In the genomic region with DNA sequence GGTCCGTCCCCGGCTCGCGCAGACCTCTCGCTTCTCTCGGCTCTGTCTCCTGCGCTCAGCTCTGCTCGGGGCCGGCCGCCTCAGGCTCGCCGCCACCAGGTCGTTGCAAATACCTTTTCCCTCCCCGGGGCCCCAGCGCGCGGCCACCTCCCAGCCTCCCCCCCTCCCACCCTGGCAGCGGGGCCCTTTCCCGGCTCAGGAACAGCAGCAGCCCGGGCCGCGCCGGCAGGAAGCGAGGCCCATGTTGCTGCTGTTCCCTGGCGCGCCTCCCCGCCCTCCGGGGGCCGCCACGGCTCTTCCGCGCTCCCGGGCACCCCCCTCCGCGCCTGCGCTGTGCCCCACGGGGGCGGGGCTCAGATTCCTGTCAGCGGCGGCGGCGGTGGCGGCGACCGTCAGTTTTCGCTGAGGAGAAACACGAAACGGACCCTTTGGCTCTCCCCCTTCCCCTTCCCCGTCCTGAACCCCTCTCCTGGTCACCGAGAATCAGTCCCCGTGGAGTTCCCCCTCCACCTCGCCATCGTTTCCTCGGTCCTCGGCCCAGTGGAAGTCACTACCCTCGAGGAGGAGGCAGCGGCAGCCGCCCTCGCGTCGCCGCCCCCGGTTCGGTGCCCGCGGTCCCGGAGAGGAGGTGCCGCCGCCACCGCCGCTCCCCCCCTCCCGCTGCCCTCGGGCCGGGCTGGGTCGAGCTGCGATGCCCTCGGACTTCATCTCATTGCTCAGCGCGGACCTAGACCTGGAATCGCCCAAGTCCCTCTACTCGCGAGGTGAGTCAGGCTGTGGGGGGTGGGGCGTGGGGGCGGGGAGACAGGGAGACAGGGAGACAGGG, we compare ENCODE assay signal across 8 cellular contexts. TPM values are rescaled to one million over a fixed set of nuclear protein-coding genes. Genes with fewer than 3 reads are reported as not detected.
DNase-seq lines count a peak whose midpoint lies in the region; ATAC-seq and TF ChIP-seq lines count a peak whose summit lies in the region.

A gene with protein sequence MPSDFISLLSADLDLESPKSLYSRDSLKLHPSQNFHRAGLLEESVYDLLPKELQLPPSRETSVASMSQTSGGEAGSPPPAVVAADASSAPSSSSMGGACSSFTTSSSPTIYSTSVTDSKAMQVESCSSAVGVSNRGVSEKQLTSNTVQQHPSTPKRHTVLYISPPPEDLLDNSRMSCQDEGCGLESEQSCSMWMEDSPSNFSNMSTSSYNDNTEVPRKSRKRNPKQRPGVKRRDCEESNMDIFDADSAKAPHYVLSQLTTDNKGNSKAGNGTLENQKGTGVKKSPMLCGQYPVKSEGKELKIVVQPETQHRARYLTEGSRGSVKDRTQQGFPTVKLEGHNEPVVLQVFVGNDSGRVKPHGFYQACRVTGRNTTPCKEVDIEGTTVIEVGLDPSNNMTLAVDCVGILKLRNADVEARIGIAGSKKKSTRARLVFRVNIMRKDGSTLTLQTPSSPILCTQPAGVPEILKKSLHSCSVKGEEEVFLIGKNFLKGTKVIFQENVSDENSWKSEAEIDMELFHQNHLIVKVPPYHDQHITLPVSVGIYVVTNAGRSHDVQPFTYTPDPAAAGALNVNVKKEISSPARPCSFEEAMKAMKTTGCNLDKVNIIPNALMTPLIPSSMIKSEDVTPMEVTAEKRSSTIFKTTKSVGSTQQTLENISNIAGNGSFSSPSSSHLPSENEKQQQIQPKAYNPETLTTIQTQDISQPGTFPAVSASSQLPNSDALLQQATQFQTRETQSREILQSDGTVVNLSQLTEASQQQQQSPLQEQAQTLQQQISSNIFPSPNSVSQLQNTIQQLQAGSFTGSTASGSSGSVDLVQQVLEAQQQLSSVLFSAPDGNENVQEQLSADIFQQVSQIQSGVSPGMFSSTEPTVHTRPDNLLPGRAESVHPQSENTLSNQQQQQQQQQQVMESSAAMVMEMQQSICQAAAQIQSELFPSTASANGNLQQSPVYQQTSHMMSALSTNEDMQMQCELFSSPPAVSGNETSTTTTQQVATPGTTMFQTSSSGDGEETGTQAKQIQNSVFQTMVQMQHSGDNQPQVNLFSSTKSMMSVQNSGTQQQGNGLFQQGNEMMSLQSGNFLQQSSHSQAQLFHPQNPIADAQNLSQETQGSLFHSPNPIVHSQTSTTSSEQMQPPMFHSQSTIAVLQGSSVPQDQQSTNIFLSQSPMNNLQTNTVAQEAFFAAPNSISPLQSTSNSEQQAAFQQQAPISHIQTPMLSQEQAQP (N-terminal part only) (plus strand): TSS at position 356 of the 826 bp plus-strand sequence. CDS start 336 bp downstream, at position 692.

- peak; percentile 55 for ATAC-seq in GM21737 (IDR thresholded peaks at IDR 0.05; ENCODE audit: unreplicated experiment)
- ATAC-seq in natural killer cell, result peak; percentile 71 to 93 (median 80)

- H3K4me3 ChIP-seq in LNCaP clone FGC (ENCODE audit: low read depth, low read length) (peak within 1 kb of the TSS; percentile 85), fibroblast of mammary gland (ENCODE audit: control insufficient read depth, low read depth, low read length) (peak within 1 kb of the TSS; percentile 75)

- no peaks in the 10 kb centered on the region for H3K9me3 Mint-ChIP-seq in activated T-helper 2 cell treated with anti-CD3 and anti-CD28 coated beads, Interferon-gamma antibody, Interleukin-2, Interleukin-4, amounts not matched to agents 10 μg/mL and 5 μg/mL and 100 μg/mL, durations not matched to agents 14 hours and 24 hours and 36 hours
- H3K9me3 Mint-ChIP-seq in natural killer cell, result no peaks in the 10 kb centered on the region

- CTCF ChIA-PET in RWPE1 (lab: Yijun Ruan, JAX), result interaction anchor here (1.5 kb wide), 1 partner anchor 170 kb away, joined by 5 read pairs; no protein-coding TSS in a partner anchor

- H3K4me1 Mint-ChIP-seq in activated T-helper 2 cell treated with anti-CD3 and anti-CD28 coated beads, Interferon-gamma antibody, Interleukin-2, Interleukin-4, amounts not matched to agents 10 μg/mL and 5 μg/mL and 100 μg/mL, durations not matched to agents 14 hours and 24 hours and 36 hours (ENCODE audit: low read depth), result peaks cover 39% of the 10 kb centered on the region
- H3K4me1 Mint-ChIP-seq in natural killer cell, result peaks cover 51% of the 10 kb centered on the region in 2 donors

- DNase-seq in D341Med (ENCODE audit: low spot score), result peak; percentile 93
- DNase-seq in LNCaP clone FGC (ENCODE audit: low read depth), result no peak
- peak; percentile 81 for DNase-seq in RWPE1 (ENCODE audit: low spot score)
- DNase-seq in activated T-helper 2 cell treated with anti-CD3 and anti-CD28 coated beads, Interferon-gamma antibody, Interleukin-2, Interleukin-4, amounts not matched to agents 10 μg/mL and 5 μg/mL and 100 μg/mL, durations not matched to agents 14 hours and 24 hours and 36 hours (ENCODE audit: low spot score), result peak; percentile 90
- peak; percentile 61 for DNase-seq in fibroblast of mammary gland (ENCODE audit: low read depth)
- DNase-seq in natural killer cell, result peak; percentile 99
- DNase-seq in stimulated activated naive CD4-positive, alpha-beta T cell (lab: John Stamatoyannopoulos, UW), result peak; percentile 79 to 97 (median 90)

- H3K27ac ChIP-seq in RWPE1, result peak within 1 kb of the TSS; percentile 97

- H3K36me3 Mint-ChIP-seq in activated T-helper 2 cell treated with anti-CD3 and anti-CD28 coated beads, Interferon-gamma antibody, Interleukin-2, Interleukin-4, amounts not matched to agents 10 μg/mL and 5 μg/mL and 100 μg/mL, durations not matched to agents 14 hours and 24 hours and 36 hours (ENCODE audit: low read depth), result peaks cover 28% of the 10 kb centered on the region
- H3K36me3 Mint-ChIP-seq in natural killer cell, result no peaks in the 10 kb centered on the region

- peak within 1 kb of the TSS; percentile 100 for H3K4me3 Mint-ChIP-seq in activated T-helper 2 cell treated with anti-CD3 and anti-CD28 coated beads, Interferon-gamma antibody, Interleukin-2, Interleukin-4, amounts not matched to agents 10 μg/mL and 5 μg/mL and 100 μg/mL, durations not matched to agents 14 hours and 24 hours and 36 hours (ENCODE audit: low read depth)
- peak within 1 kb of the TSS; percentile 96 for H3K4me3 Mint-ChIP-seq in natural killer cell

- intact Hi-C loops in activated T-helper 2 cell treated with anti-CD3 and anti-CD28 coated beads, Interferon-gamma antibody, Interleukin-2, Interleukin-4, amounts not matched to agents 10 μg/mL and 5 μg/mL and 100 μg/mL, durations not matched to agents 14 hours and 24 hours and 36 hours (cut with micrococcal nuclease), result loop anchor here (2.0 to 5.0 kb wide), 4 partner anchors 45 to 186 kb away; a partner anchor contains a TSS
- intact Hi-C loops in natural killer cell (cut with micrococcal nuclease), result loop anchor here (2.0 to 5.0 kb wide), 2 partner anchors 121 to 179 kb away; a partner anchor contains a TSS

- POLR2A ChIA-PET in RWPE1 (lab: Yijun Ruan, JAX; ENCODE audit: low non-redundant PET), result interaction anchor here (1.4 kb wide), 1 partner anchor 36 kb away, joined by 7 read pairs; no protein-coding TSS in a partner anchor

- H3K27me3 Mint-ChIP-seq in activated T-helper 2 cell treated with anti-CD3 and anti-CD28 coated beads, Interferon-gamma antibody, Interleukin-2, Interleukin-4, amounts not matched to agents 10 μg/mL and 5 μg/mL and 100 μg/mL, durations not matched to agents 14 hours and 24 hours and 36 hours (ENCODE audit: low read depth), result no peaks in the 10 kb centered on the region
- no peaks in the 10 kb centered on the region for H3K27me3 Mint-ChIP-seq in natural killer cell (ENCODE audit: low read depth in 2 of 2)

- TF ChIP-seq CTCF in LNCaP clone FGC (IDR thresholded peaks at IDR 0.05; ENCODE audit: control insufficient read depth, extremely low read depth, insufficient read depth) (0 out of 2 replicates have a peak, but pooled peaks have one; percentile 24), RWPE1 (conservative IDR thresholded peaks at IDR 0.05; ENCODE audit: low read depth) (no peak), fibroblast of mammary gland (conservative IDR thresholded peaks at IDR 0.05; ENCODE audit: control insufficient read depth, insufficient read depth, low read depth, low read length) (no peak), natural killer cell (IDR thresholded peaks at IDR 0.05) (no peak)

- peak within 1 kb of the TSS; percentile 98 for H3K27ac Mint-ChIP-seq in activated T-helper 2 cell treated with anti-CD3 and anti-CD28 coated beads, Interferon-gamma antibody, Interleukin-2, Interleukin-4, amounts not matched to agents 10 μg/mL and 5 μg/mL and 100 μg/mL, durations not matched to agents 14 hours and 24 hours and 36 hours
- peak within 1 kb of the TSS; percentile 97 to 98 for H3K27ac Mint-ChIP-seq in natural killer cell

RNA-seq across cellular contexts. Expression of the gene that starts here (rescaled TPM):
- total RNA-seq in activated T-helper 2 cell treated with anti-CD3 and anti-CD28 coated beads, Interferon-gamma antibody, Interleukin-2, Interleukin-4, amounts not matched to agents 10 μg/mL and 5 μg/mL and 100 μg/mL, durations not matched to agents 14 hours and 24 hours and 36 hours, result 49.2 and 54.0 TPM in 2 replicates
- 10 to 100 TPM; 70.0 to 73.6 (median 70.6) TPM for total RNA-seq in natural killer cell
